In the genomic region with DNA sequence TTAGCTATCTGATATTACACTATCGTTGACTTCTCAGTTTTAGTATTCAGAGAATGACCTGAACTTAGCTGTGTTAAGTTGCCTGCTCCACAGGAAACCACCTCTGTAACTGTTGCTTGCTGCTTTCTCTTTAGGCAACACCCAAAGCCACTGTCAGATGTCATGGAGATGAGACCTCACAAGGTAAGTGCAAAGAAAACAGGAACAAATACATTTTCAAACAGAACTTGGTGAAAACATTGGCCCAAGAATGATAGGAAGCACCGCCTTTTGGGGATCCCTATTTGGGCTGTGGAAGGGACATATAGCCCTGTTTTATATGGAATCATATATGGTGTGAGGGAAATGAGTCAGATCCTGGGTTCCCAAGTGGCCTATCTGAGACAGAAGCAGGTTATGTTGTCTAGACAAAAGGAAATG, we compare ENCODE assay signal across 8 cellular contexts.
A peak's percentile ranks its signal among the peaks of the same experiment; 100 is the strongest.
DNase-seq lines count a peak whose midpoint lies in the region; ATAC-seq lines count a peak whose summit lies in the region.

No MANE protein-coding gene starts in this region.

- no peak overlapping the region for H3K4ac ChIP-seq in mesenchymal stem cell (ENCODE audit: low read depth in 1 of 2, low read length in 2 of 2)

- peak; percentile 44 for DNase-seq in DMS53 (lab: John Stamatoyannopoulos, UW)
- peak; percentile 85 for DNase-seq in activated CD4-positive, alpha-beta T cell treated with anti-CD3 and anti-CD28 coated beads, Interleukin-2, amount 10 ng/mL, durations not matched to agents 7 days and 5 days
- peak; percentile 37 for DNase-seq in mesenchymal stem cell
- DNase-seq in iPS-NIHi11 (ENCODE audit: low spot score) = no peak
- no peak for DNase-seq in EL
- DNase-seq in left lobe of liver (ENCODE audit: low spot score) = no peak

- POLR2A ChIA-PET in activated CD4-positive, alpha-beta T cell treated with anti-CD3 and anti-CD28 coated beads, Interleukin-2, amount 10 ng/mL, durations not matched to agents 7 days and 5 days (lab: Charles Lee) = no interaction called here

- H3K18ac ChIP-seq in mesenchymal stem cell (ENCODE audit: low read depth in 1 of 2, low read length in 2 of 2) = peak overlapping the region; percentile 19 to 61

- WGBS in mesenchymal stem cell = 66% methylated on average over 2 of the region's 2 CpGs

- peaks cover 50% of the 10 kb centered on the region for H3K36me3 Mint-ChIP-seq in activated CD4-positive, alpha-beta T cell treated with anti-CD3 and anti-CD28 coated beads, Interleukin-2, amount 10 ng/mL, durations not matched to agents 7 days and 5 days (ENCODE audit: low read depth)

- H2AFZ ChIP-seq in mesenchymal stem cell (ENCODE audit: low read depth, low read length) = no peak overlapping the region

- CTCF ChIA-PET in activated CD4-positive, alpha-beta T cell treated with anti-CD3 and anti-CD28 coated beads, Interleukin-2, amount 10 ng/mL, durations not matched to agents 7 days and 5 days (lab: Charles Lee) = interaction anchor here (0.7 kb wide), 1 partner anchor 11 kb away, joined by 4 read pairs; no protein-coding TSS in a partner anchor

- H2BK12ac ChIP-seq in mesenchymal stem cell (ENCODE audit: low read length in 2 of 2) = peak overlapping the region; percentile 21 to 84

- H3K23ac ChIP-seq in mesenchymal stem cell (ENCODE audit: low read length in 2 of 2) = no peak overlapping the region

- H4K8ac ChIP-seq in mesenchymal stem cell (ENCODE audit: low read length) = peak overlapping the region; percentile 64

- H3K9me3 Mint-ChIP-seq in activated CD4-positive, alpha-beta T cell treated with anti-CD3 and anti-CD28 coated beads, Interleukin-2, amount 10 ng/mL, durations not matched to agents 7 days and 5 days = peaks cover 27% of the 10 kb centered on the region

- peak overlapping the region; percentile 95 for H3K27ac Mint-ChIP-seq in activated CD4-positive, alpha-beta T cell treated with anti-CD3 and anti-CD28 coated beads, Interleukin-2, amount 10 ng/mL, durations not matched to agents 7 days and 5 days

- peak overlapping the region; percentile 57 for H3K4me3 Mint-ChIP-seq in activated CD4-positive, alpha-beta T cell treated with anti-CD3 and anti-CD28 coated beads, Interleukin-2, amount 10 ng/mL, durations not matched to agents 7 days and 5 days

- H3K4me1 Mint-ChIP-seq in activated CD4-positive, alpha-beta T cell treated with anti-CD3 and anti-CD28 coated beads, Interleukin-2, amount 10 ng/mL, durations not matched to agents 7 days and 5 days = peaks cover 67% of the 10 kb centered on the region

- no peaks in the 10 kb centered on the region for H3K27me3 Mint-ChIP-seq in activated CD4-positive, alpha-beta T cell treated with anti-CD3 and anti-CD28 coated beads, Interleukin-2, amount 10 ng/mL, durations not matched to agents 7 days and 5 days

- no peak overlapping the region for H3K4me2 ChIP-seq in mesenchymal stem cell (ENCODE audit: low read length, poor library complexity, severe bottlenecking)

- H3K14ac ChIP-seq in mesenchymal stem cell (ENCODE audit: low read length in 2 of 2) = no peak overlapping the region

- H3K27me3 ChIP-seq in mesenchymal stem cell (ENCODE audit: control insufficient read depth in 1 of 2, insufficient read depth in 1 of 2, low read length in 2 of 2) = no peaks in the 10 kb centered on the region

- H2BK120ac ChIP-seq in mesenchymal stem cell (ENCODE audit: low read depth, low read length) = no peak overlapping the region

- no peak overlapping the region for H3K27ac ChIP-seq in mesenchymal stem cell (ENCODE audit: low read length, poor library complexity, severe bottlenecking)

- no peak overlapping the region for H2BK15ac ChIP-seq in mesenchymal stem cell (ENCODE audit: low read depth, poor library complexity, severe bottlenecking)

- no peaks in the 10 kb centered on the region for H3K4me1 ChIP-seq in mesenchymal stem cell (ENCODE audit: control insufficient read depth, insufficient read depth, low read depth, low read length)

- H3K36me3 ChIP-seq in mesenchymal stem cell (ENCODE audit: control insufficient read depth in 1 of 2, insufficient read depth in 2 of 2, low read depth in 1 of 2, low read length in 2 of 2) = no peaks in the 10 kb centered on the region

- ATAC-seq in GM19463 (IDR thresholded peaks at IDR 0.05; ENCODE audit: unreplicated experiment) (peak; percentile 86), HG03460 (IDR thresholded peaks at IDR 0.05; ENCODE audit: unreplicated experiment) (peak; percentile 96), left lobe of liver (no peak)

- H2BK5ac ChIP-seq in mesenchymal stem cell (ENCODE audit: low read depth, low read length, poor library complexity, severe bottlenecking) = no peak overlapping the region

- H3K9ac ChIP-seq in mesenchymal stem cell (ENCODE audit: low read length) = no peak overlapping the region

- H4K91ac ChIP-seq in mesenchymal stem cell (ENCODE audit: low read length) = no peak overlapping the region

- H3K79me1 ChIP-seq in mesenchymal stem cell (replicated peaks; ENCODE audit: low read length, poor library complexity, severe bottlenecking) = no peaks in the 10 kb centered on the region

- H3K4me3 ChIP-seq in mesenchymal stem cell (ENCODE audit: insufficient read depth in 1 of 2, low read depth in 1 of 2, low read length in 2 of 2) = no peak overlapping the region

- no peak overlapping the region for H2AK5ac ChIP-seq in mesenchymal stem cell (ENCODE audit: low read length, severe bottlenecking)

- no peaks in the 10 kb centered on the region for H3K9me3 ChIP-seq in mesenchymal stem cell (ENCODE audit: control insufficient read depth, low read length)

Comparison
In these comparisons a context has a peak if more than half of its experiments do, and no peak if none do; other contexts are left out.
1. DNase-seq: peak in DMS53 (single experiment), activated CD4-positive, alpha-beta T cell treated with anti-CD3 and anti-CD28 coated beads, Interleukin-2, amount 10 ng/mL, durations not matched to agents 7 days and 5 days (single experiment) and mesenchymal stem cell (single experiment); none in iPS-NIHi11 (single experiment), EL (single experiment) and left lobe of liver (single experiment).